ENCODE assay signal across 8 cellular contexts in the genomic region with DNA sequence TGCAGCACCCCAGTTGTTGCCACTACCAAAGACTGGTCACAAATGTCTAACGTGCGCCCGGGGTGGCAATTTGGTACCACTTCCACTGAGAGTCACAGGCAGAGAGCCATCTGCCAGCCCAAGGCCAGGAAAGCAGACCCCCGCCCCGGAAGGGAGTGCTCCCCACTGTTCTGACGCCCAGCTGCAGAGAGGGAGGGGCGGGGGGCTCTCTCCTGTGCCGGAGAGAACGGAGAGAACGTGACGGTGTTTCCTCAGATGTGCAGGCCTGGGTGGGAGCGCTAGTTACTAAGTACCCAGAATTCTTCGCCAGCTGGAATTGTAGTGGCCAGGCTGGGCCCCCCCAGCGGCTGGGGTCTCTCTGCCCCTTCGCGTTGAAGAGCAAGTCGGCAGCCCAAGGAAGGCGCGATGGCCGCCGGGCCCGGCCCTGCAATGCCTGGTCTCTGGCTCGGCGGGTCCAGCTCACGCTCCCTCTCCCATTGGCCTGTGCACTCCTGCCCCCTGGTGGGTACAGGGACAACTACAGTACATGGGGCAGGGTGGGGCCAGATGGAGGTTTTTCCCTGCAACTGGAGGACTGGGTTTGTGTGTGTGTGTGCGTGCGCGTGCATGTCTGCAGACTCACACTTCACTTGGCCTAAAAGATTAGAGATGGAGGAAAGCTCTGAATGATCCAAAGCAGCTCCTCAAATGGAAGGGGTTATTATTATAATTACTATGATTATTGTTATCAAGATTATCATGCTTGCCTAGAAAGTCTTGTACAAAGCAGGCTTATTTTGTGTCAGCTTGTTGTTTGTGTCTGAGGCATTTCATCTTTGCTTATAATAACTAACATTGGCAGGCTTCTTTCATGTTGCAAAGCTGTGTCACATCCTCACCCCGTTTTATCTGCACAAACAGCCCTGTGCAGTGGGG.
DNase-seq lines count a peak whose midpoint lies in the region; ATAC-seq and TF ChIP-seq lines count a peak whose summit lies in the region.

No MANE protein-coding gene starts in this region.

- in situ Hi-C loops in IMR-90 (cut with MboI; ENCODE audit: low sequenced_read_pairs): loop anchor here (25.0 kb wide), 2 partner anchors 606 to 856 kb away; no protein-coding TSS in a partner anchor

- H4K5ac ChIP-seq in IMR-90 (ENCODE audit: low read depth, low read length): no peak overlapping the region

- dilution Hi-C loops in IMR-90 (cut with HindIII; ENCODE audit: low sequenced_read_pairs, unreplicated experiment): no loop called here

- POLR2A ChIA-PET in IMR-90 (lab: Charles Lee; ENCODE audit: unreplicated experiment): interaction anchor here (0.5 kb wide), 1 partner anchor 19 kb away, joined by 3 read pairs; no protein-coding TSS in a partner anchor

- no peak overlapping the region for H3K56ac ChIP-seq in IMR-90 (ENCODE audit: extremely low read depth, insufficient read depth, low read length)

- H3K4me2 ChIP-seq in IMR-90 (ENCODE audit: low read depth, low read length) (peak overlapping the region; percentile 45; the same call in 1 of the 2 replicates), neuronal stem cell (ENCODE audit: insufficient read depth, low read length, poor library complexity, severe bottlenecking) (peak overlapping the region; percentile 19)

- no peak overlapping the region for H2BK120ac ChIP-seq in IMR-90 (ENCODE audit: low read depth, low read length)
- H2BK120ac ChIP-seq in neuronal stem cell (ENCODE audit: low read depth, low read length): no peak overlapping the region

- no peak overlapping the region for H3K14ac ChIP-seq in IMR-90 (replicated peaks; ENCODE audit: low read depth, low read length)
- no peak overlapping the region for H3K14ac ChIP-seq in neuronal stem cell (ENCODE audit: low read length)

- H4K91ac ChIP-seq in IMR-90 (ENCODE audit: insufficient read depth, low read depth, low read length) (no peak overlapping the region), neuronal stem cell (ENCODE audit: low read depth, low read length, poor library complexity) (no peak overlapping the region)

- no peak overlapping the region for H3K4ac ChIP-seq in IMR-90 (ENCODE audit: low read depth, low read length)
- peak overlapping the region; percentile 24 for H3K4ac ChIP-seq in neuronal stem cell (ENCODE audit: low read length)

- intact Hi-C loops in IMR-90 (cut with micrococcal nuclease): loop anchor here (1.0 to 2.0 kb wide), 4 partner anchors 123 to 606 kb away; no protein-coding TSS in a partner anchor

- H2AK5ac ChIP-seq in IMR-90 (ENCODE audit: low read depth, low read length) (no peak overlapping the region), neuronal stem cell (ENCODE audit: low read depth, low read length) (no peak overlapping the region)

- TF ChIP-seq POLR2A in IMR-90 (IDR thresholded peaks at IDR 0.05; ENCODE audit: low read depth, low read length): peak; percentile 55; the same call in 1 of the 2 replicates

- H2AFZ ChIP-seq in IMR-90 (replicated peaks; ENCODE audit: low read length, poor library complexity): peak overlapping the region; percentile 68
- peak overlapping the region; percentile 97 for H2AFZ ChIP-seq in neuronal stem cell (ENCODE audit: low read length)

- TF ChIP-seq CTCF in IMR-90 (conservative IDR thresholded peaks at IDR 0.05; ENCODE audit: low read depth, low read length): peak; percentile 97

- no peak overlapping the region for H3K23ac ChIP-seq in IMR-90 (ENCODE audit: low read depth, low read length)
- no peak overlapping the region for H3K23ac ChIP-seq in neuronal stem cell (ENCODE audit: low read depth, low read length, poor library complexity)

- H3K9ac ChIP-seq in IMR-90 (ENCODE audit: low read depth, low read length) (peak overlapping the region; percentile 31; the same call in 1 of the 2 replicates), neuronal stem cell (ENCODE audit: low read depth, low read length, poor library complexity) (no peak overlapping the region), subcutaneous abdominal adipose tissue (ENCODE audit: low read length in 5 of 5) (peak overlapping the region in 2 of 5 donors; percentile 25 to 38)

- H2BK12ac ChIP-seq in neuronal stem cell (ENCODE audit: low read length): no peak overlapping the region

- H3K27ac ChIP-seq in IMR-90 (ENCODE audit: insufficient read depth, low read length) (no peak overlapping the region), SJSA1 (no peak overlapping the region), neuronal stem cell (replicated peaks; ENCODE audit: low read length) (no peak overlapping the region), subcutaneous abdominal adipose tissue (ENCODE audit: low read depth, low read length) (no peak overlapping the region)

- H3K4me3 ChIP-seq in IMR-90 (ENCODE audit: insufficient read depth, low read depth, low read length) (no peak overlapping the region), SJSA1 (no peak overlapping the region), neuronal stem cell (ENCODE audit: low read length in 2 of 2) (peak overlapping the region in 1 of 2 donors; percentile 7), subcutaneous abdominal adipose tissue (ENCODE audit: low read depth in 1 of 5, low read length in 5 of 5) (peak overlapping the region in 4 of 5 donors; percentile 23 to 44 (median 35))

- H4K8ac ChIP-seq in IMR-90 (ENCODE audit: low read depth in 2 of 2, low read length in 2 of 2) (no peak overlapping the region), neuronal stem cell (ENCODE audit: low read depth, low read length) (no peak overlapping the region)

- H3K79me1 ChIP-seq in IMR-90 (ENCODE audit: low read depth in 1 of 2, low read length in 2 of 2): no peaks in the 10 kb centered on the region
- H3K79me1 ChIP-seq in neuronal stem cell (ENCODE audit: low read depth, low read length): no peaks in the 10 kb centered on the region

- no peak overlapping the region for H2BK5ac ChIP-seq in IMR-90 (ENCODE audit: low read depth, low read length, poor library complexity, severe bottlenecking)
- H2BK5ac ChIP-seq in neuronal stem cell (ENCODE audit: low read length): no peak overlapping the region

- H2AK9ac ChIP-seq in IMR-90 (replicated peaks; ENCODE audit: low read depth, low read length, poor library complexity): peak overlapping the region; percentile 38

- WGBS in IMR-90 (ENCODE audit: extremely low coverage in 2 of 2, insufficient read length in 1 of 2), 2 experiments: 25% methylated on average over 7 of the region's 29 CpGs; no CpG with 5 or more reads in 1 of the 2 experiments
- no CpG with 5 or more reads among the region's 29 CpGs for WGBS in neuronal stem cell (ENCODE audit: extremely low coverage in 2 of 2, insufficient read length in 2 of 2, insufficient replicate concordance in 1 of 2), 2 donors

- no peaks in the 10 kb centered on the region for H3K36me3 ChIP-seq in IMR-90 (ENCODE audit: control insufficient read depth, insufficient read depth, low read length)
- H3K36me3 ChIP-seq in SJSA1: no peaks in the 10 kb centered on the region
- no peaks in the 10 kb centered on the region for H3K36me3 ChIP-seq in neuronal stem cell (replicated peaks in 1 of 2; ENCODE audit: control insufficient read depth in 2 of 2, insufficient read depth in 2 of 2, low read length in 2 of 2)
- no peaks in the 10 kb centered on the region for H3K36me3 ChIP-seq in subcutaneous abdominal adipose tissue (ENCODE audit: control insufficient read depth in 5 of 5, insufficient read depth in 5 of 5, low read length in 5 of 5)

- H3K18ac ChIP-seq in IMR-90 (ENCODE audit: low read depth, low read length) (no peak overlapping the region), neuronal stem cell (ENCODE audit: low read length) (peak overlapping the region; percentile 78)

- no TSS peak for BruUV-seq in IMR-90 (replicated peaks; lab: Mats Ljungman, UMichigan)

- DNase-seq in DMS114 treated with DMSO at 0.1 percent for 48 hours (lab: John Stamatoyannopoulos, UW; ENCODE audit: unreplicated experiment): peak; percentile 67
- DNase-seq in IMR-90: peak; percentile 70
- DNase-seq in SJSA1 (ENCODE audit: low read depth in 1 of 2, low spot score in 2 of 2): peak; percentile 55 to 80
- peak; percentile 80 for DNase-seq in activated naive CD4-positive, alpha-beta T cell treated with Interleukin-2 at 50 U/mL for 16 hours
- peak; percentile 57 for DNase-seq in foreskin melanocyte
- DNase-seq in neuronal stem cell (ENCODE audit: low spot score): peak; percentile 79

- CTCF ChIA-PET in IMR-90 (lab: Yijun Ruan, JAX): interaction anchor here (0.7 to 1.9 kb wide), 10 partner anchors 8 to 376 kb away, joined by 3 to 19 read pairs (median 4); no protein-coding TSS in a partner anchor

- H2BK20ac ChIP-seq in IMR-90 (ENCODE audit: low read depth, low read length): no peak overlapping the region

- peaks cover 28% of the 10 kb centered on the region for H3K27me3 ChIP-seq in IMR-90 (ENCODE audit: control insufficient read depth, insufficient read depth, low read length)
- no peaks in the 10 kb centered on the region for H3K27me3 ChIP-seq in SJSA1 (replicated peaks)
- H3K27me3 ChIP-seq in neuronal stem cell (ENCODE audit: control insufficient read depth in 3 of 3, insufficient read depth in 3 of 3, low read depth in 1 of 3, low read length in 3 of 3): peaks cover 0 to 26% (median 3%) of the 10 kb centered on the region in 3 experiments
- peaks cover 0 to 4% (median 0%) of the 10 kb centered on the region in 5 donors for H3K27me3 ChIP-seq in subcutaneous abdominal adipose tissue (ENCODE audit: control insufficient read depth in 5 of 5, insufficient read depth in 4 of 5, low read length in 5 of 5)

- TF ChIP-seq RAD21 in IMR-90 (IDR thresholded peaks at IDR 0.05; ENCODE audit: low read length): peak; percentile 100

- H3K9me1 ChIP-seq in IMR-90 (ENCODE audit: insufficient read depth, low read length): no peaks in the 10 kb centered on the region

- ATAC-seq in GM21528 (IDR thresholded peaks at IDR 0.05; ENCODE audit: low FRiP score, unreplicated experiment) (peak; percentile 90), IMR-90 (ENCODE audit: low read depth) (peak; percentile 100)

- no peaks in the 10 kb centered on the region for H4K20me1 ChIP-seq in IMR-90 (ENCODE audit: insufficient read depth, low read length)

- H2BK15ac ChIP-seq in IMR-90 (ENCODE audit: low read depth, low read length) (no peak overlapping the region), neuronal stem cell (ENCODE audit: low read length) (peak overlapping the region; percentile 42)

- H3K9me3 ChIP-seq in IMR-90 (ENCODE audit: control insufficient read depth, insufficient read depth, low read length) (no peaks in the 10 kb centered on the region), SJSA1 (replicated peaks) (no peaks in the 10 kb centered on the region), neuronal stem cell (replicated peaks in 1 of 2; ENCODE audit: control insufficient read depth in 2 of 2, insufficient read depth in 1 of 2, low read depth in 1 of 2, low read length in 2 of 2) (no peaks in the 10 kb centered on the region), subcutaneous abdominal adipose tissue (ENCODE audit: control insufficient read depth in 5 of 5, low read length in 5 of 5) (no peaks in the 10 kb centered on the region)

- H3K4me1 ChIP-seq in IMR-90 (ENCODE audit: control insufficient read depth, insufficient read depth, low read length) (no peaks in the 10 kb centered on the region), SJSA1 (replicated peaks) (peaks cover 3% of the 10 kb centered on the region), neuronal stem cell (ENCODE audit: control insufficient read depth in 2 of 2, insufficient read depth in 1 of 2, low read depth in 1 of 2, low read length in 2 of 2) (peaks cover 2 to 4% of the 10 kb centered on the region in 2 donors), subcutaneous abdominal adipose tissue (ENCODE audit: control insufficient read depth in 5 of 5, insufficient read depth in 5 of 5, low read length in 5 of 5) (peaks cover 0 to 5% (median 4%) of the 10 kb centered on the region in 5 donors)

Comparison
In these comparisons a context has a peak if more than half of its experiments do, and no peak if none do; other contexts are left out.
1. H3K4me3 ChIP-seq: peak in subcutaneous abdominal adipose tissue (4 of 5); none in IMR-90 (single experiment) and SJSA1 (single experiment).
2. Peak in every context shown above with its lines, with median percentiles within 50 percentile points of each other: DNase-seq.